Comparison of ENCODE assay signal across 22 cellular contexts in the genomic region with DNA sequence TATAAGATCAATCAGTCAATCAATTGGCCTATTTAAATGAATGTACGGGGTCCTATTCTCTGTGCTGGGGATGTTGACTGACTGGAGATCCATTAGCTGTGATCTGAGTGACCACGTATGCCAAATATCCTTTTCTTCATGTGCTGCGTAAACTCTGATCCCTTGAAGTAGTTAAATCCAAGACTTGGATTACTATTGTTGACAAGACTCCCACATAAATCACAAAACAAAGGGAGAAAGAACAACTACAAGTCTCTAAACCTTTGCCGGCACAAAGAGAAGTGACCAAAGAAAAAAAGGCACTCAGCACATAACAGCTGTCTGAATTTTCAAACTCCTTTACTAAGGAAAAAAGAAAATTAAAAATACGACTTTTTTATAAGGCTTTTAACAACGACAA.
A peak's percentile ranks its signal among the peaks of the same experiment; 100 is the strongest.
DNase-seq lines count a peak whose midpoint lies in the region; ATAC-seq and TF ChIP-seq lines count a peak whose summit lies in the region.
"Had no signal": no experiment of that assay in that cellular context is flagged by ENCODE, and none has a peak within 500 bp of the region (broad histone marks: within the 10 kb centered on the region; RNA-seq: fewer than 3 reads in every experiment).

No MANE protein-coding gene starts in this region.

- H3K9ac ChIP-seq in neural progenitor cell, result no peak overlapping the region
- H3K9ac ChIP-seq: BLaER1 treated with 17β-estradiol and CSF1 and Interleukin-3, amounts not matched to agents 10 nM and 100 nM had no signal

- H3K36me3 ChIP-seq in neural progenitor cell, result no peaks in the 10 kb centered on the region
- H3K36me3 ChIP-seq: BE2C; BLaER1 treated with 17β-estradiol and CSF1 and Interleukin-3, amounts not matched to agents 10 nM and 100 nM had no signal

- no peaks in the 10 kb centered on the region for H3K9me3 Mint-ChIP-seq in neural progenitor cell
- H3K9me3 Mint-ChIP-seq: GM23338, H9 had no signal

- H3F3A ChIP-seq in neural progenitor cell (ENCODE audit: low read depth), result no peaks in the 10 kb centered on the region

- H3K4me3 Mint-ChIP-seq in neural progenitor cell, result no peak overlapping the region
- H3K4me3 Mint-ChIP-seq: CD14-positive monocyte; CD4-positive, alpha-beta T cell; GM23338; H9; HFFc6 had no signal

- no peak overlapping the region for H3K4me3 ChIP-seq in neural progenitor cell
- H3K4me3 ChIP-seq: BLaER1 treated with 17β-estradiol and CSF1 and Interleukin-3, amounts not matched to agents 10 nM and 100 nM; GM12878; GM23338 had no signal

- no peaks in the 10 kb centered on the region for H3K27me3 ChIP-seq in neural progenitor cell
- H3K27me3 ChIP-seq: BE2C; BLaER1 treated with 17β-estradiol and CSF1 and Interleukin-3, amounts not matched to agents 10 nM and 100 nM had no signal

- no peaks in the 10 kb centered on the region for H3K79me2 ChIP-seq in neural progenitor cell (ENCODE audit: low read depth)

- H3K27ac ChIP-seq in neural progenitor cell, result no peak overlapping the region
- H3K27ac ChIP-seq: 22Rv1; BLaER1 treated with 17β-estradiol and CSF1 and Interleukin-3, amounts not matched to agents 10 nM and 100 nM had no signal

- H3K36me3 Mint-ChIP-seq in neural progenitor cell, result no peaks in the 10 kb centered on the region
- H3K36me3 Mint-ChIP-seq: CD14-positive monocyte; CD8-positive, alpha-beta memory T cell had no signal

- H4K20me1 ChIP-seq in neural progenitor cell (ENCODE audit: low read depth), result no peaks in the 10 kb centered on the region
- H4K20me1 ChIP-seq: BLaER1 treated with 17β-estradiol and CSF1 and Interleukin-3, amounts not matched to agents 10 nM and 100 nM had no signal

- no peak overlapping the region for H2AFZ ChIP-seq in neural progenitor cell (replicated peaks)
- H2AFZ ChIP-seq: GM23338 had no signal

- H3K4me1 Mint-ChIP-seq in neural progenitor cell, result no peaks in the 10 kb centered on the region
- H3K4me1 Mint-ChIP-seq: CD14-positive monocyte; CD8-positive, alpha-beta memory T cell; GM23338; H9 had no signal

- H3K27ac Mint-ChIP-seq in neural progenitor cell, result peak overlapping the region; percentile 52
- H3K27ac Mint-ChIP-seq: CD14-positive monocyte; CD4-positive, alpha-beta T cell; GM23338; H9; HFFc6 had no signal

- H3K4me1 ChIP-seq in neural progenitor cell, result peaks cover 8% of the 10 kb centered on the region
- H3K4me1 ChIP-seq: BE2C; BLaER1 treated with 17β-estradiol and CSF1 and Interleukin-3, amounts not matched to agents 10 nM and 100 nM had no signal

- H3K9me3 ChIP-seq in neural progenitor cell (ENCODE audit: low read depth), result no peaks in the 10 kb centered on the region
- H3K9me3 ChIP-seq: BE2C; BLaER1 treated with 17β-estradiol and CSF1 and Interleukin-3, amounts not matched to agents 10 nM and 100 nM had no signal

- no peak for ATAC-seq in GM18520 (IDR thresholded peaks at IDR 0.05; ENCODE audit: unreplicated experiment)
- ATAC-seq: GM12878, GM23338 had no signal

- DNase-seq in NCI-H2227 treated with DMSO at 0.1 percent for 48 hours (lab: John Stamatoyannopoulos, UW), result peak; percentile 1
- DNase-seq in NCI-H2227 (lab: John Stamatoyannopoulos, UW; ENCODE audit: unreplicated experiment), result no peak
- peak; percentile 50 for DNase-seq in left kidney (ENCODE audit: low read depth, low spot score)
- peak; percentile 42 for DNase-seq in neural progenitor cell (ENCODE audit: low spot score)
- no peak for DNase-seq in NCI-H146 treated with DMSO at 0.1 percent for 48 hours (lab: John Stamatoyannopoulos, UW; ENCODE audit: unreplicated experiment)
- no peak for DNase-seq in NAMALWA (ENCODE audit: low spot score)
- DNase-seq: AML-193; BE2C; CD4-positive, alpha-beta T cell; CD8-positive, alpha-beta memory T cell; DMS 273 treated with DMSO at 0.1 percent for 48 hours; DMS79; EL; GDM1; H9; HFFc6 had no signal

- no peak for TF ChIP-seq CTCF in neural progenitor cell (IDR thresholded peaks at IDR 0.05)

- H3K4me2 ChIP-seq in neural progenitor cell, result peak overlapping the region; percentile 14
- H3K4me2 ChIP-seq: BLaER1 treated with 17β-estradiol and CSF1 and Interleukin-3, amounts not matched to agents 10 nM and 100 nM; GM23338 had no signal

- no peaks in the 10 kb centered on the region for H3K27me3 Mint-ChIP-seq in neural progenitor cell (ENCODE audit: insufficient read depth, low read depth)
- H3K27me3 Mint-ChIP-seq: CD4-positive, alpha-beta T cell; CD8-positive, alpha-beta memory T cell had no signal

Comparison
In these comparisons a context has a peak if more than half of its experiments do, and no peak if none do; other contexts are left out.
1. DNase-seq: peak in NCI-H2227 treated with DMSO at 0.1 percent for 48 hours (single experiment), left kidney (single experiment) and neural progenitor cell (single experiment); none in NCI-H2227 (single experiment), NCI-H146 treated with DMSO at 0.1 percent for 48 hours (single experiment) and NAMALWA (single experiment).